Comparison of ENCODE assay signal across 15 cellular contexts in the genomic region with DNA sequence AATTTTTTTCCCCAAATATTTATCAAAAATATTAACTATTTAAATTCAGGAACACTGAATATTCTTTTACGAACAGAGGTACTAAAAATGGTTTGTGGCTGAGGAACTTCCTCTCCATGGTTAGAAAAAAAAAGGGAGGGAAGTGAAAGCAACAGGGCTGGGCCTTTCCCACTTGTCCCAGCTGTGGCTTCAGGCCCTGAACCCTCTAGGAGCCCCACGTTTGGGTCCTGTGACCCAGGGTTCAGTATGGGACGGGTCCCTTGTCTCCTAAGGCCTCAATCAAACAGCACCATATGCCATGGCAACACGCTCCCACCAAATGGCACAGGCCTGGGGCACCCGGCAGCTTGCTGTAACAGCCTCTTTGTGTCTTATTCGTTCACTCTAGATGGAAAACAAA. TPM values are rescaled to one million over a fixed set of nuclear protein-coding genes. Genes with fewer than 3 reads are reported as not detected.
DNase-seq lines count a peak whose midpoint lies in the region; ATAC-seq, FAIRE-seq and TF ChIP-seq lines count a peak whose summit lies in the region.
"Had no signal": no experiment of that assay in that cellular context is flagged by ENCODE, and none has a peak within 500 bp of the region (broad histone marks: within the 10 kb centered on the region; RNA-seq: fewer than 3 reads in every experiment).

No MANE protein-coding gene starts in this region.

- intact Hi-C loops in heart left ventricle (cut with DNase I), result loop anchor here in 9 of 10 donors (1.0 to 5.0 kb wide), 8 partner anchors 65 to 121 kb away; partner anchors contain the start of gene DUSP7 (in 1 of the 9)

- peak; percentile 62 for FAIRE-seq in GM18507 (lab: Jason Lieb, UNC)
- FAIRE-seq: endometrium had no signal

- WGBS in heart left ventricle, 4 donors, result 63 to 74% (median 68%) methylated on average over 6 of the region's 6 CpGs

- no peaks in the 10 kb centered on the region for H3K9me3 ChIP-seq in heart left ventricle

- DNase-seq in GM18507 (ENCODE audit: extremely low spot score, insufficient read length, low read depth) (no peak), RPMI7951 (ENCODE audit: low read depth) (peak; percentile 28), heart left ventricle (peak in 3 of 5 donors; percentile 27 to 65 (median 36)), hippocampal formation (lab: John Stamatoyannopoulos, UW) (no peak)
- DNase-seq in effector CD4-positive, alpha-beta T cell, result no peak
- DNase-seq: activated CD4-positive, alpha-beta T cell treated with anti-CD3 and anti-CD28 coated beads, Interleukin-2, amount 50 U/mL, for 4 hours; amniotic stem cell; IMR-90; NCI-H2107; RPMI8226 had no signal

- H3K27me3 ChIP-seq in heart left ventricle, result no peaks in the 10 kb centered on the region
- H3K27me3 ChIP-seq: neural progenitor cell had no signal

- peaks cover 6 to 47% (median 29%) of the 10 kb centered on the region in 12 donors for H3K4me1 ChIP-seq in heart left ventricle
- H3K4me1 ChIP-seq: neural progenitor cell had no signal

- H3K4me3 ChIP-seq in heart left ventricle (no peak overlapping the region), skin epidermis (no peak overlapping the region)
- H3K4me3 ChIP-seq: neural progenitor cell had no signal

- TF ChIP-seq CTCF in heart left ventricle (IDR thresholded peaks at IDR 0.05), result no peak

- no peak for TF ChIP-seq POLR2A in heart left ventricle (IDR thresholded peaks at IDR 0.05)

- H3K36me3 ChIP-seq in heart left ventricle, result peaks cover 0 to 5% (median 0%) of the 10 kb centered on the region in 9 donors
- H3K36me3 ChIP-seq: neural progenitor cell had no signal

- H3K27ac ChIP-seq in heart left ventricle, result peak overlapping the region; percentile 45 to 89 (median 80)
- H3K27ac ChIP-seq in skin epidermis, result peak overlapping the region in 20 of 21 experiments; percentile 5 to 86 (median 70)
- H3K27ac ChIP-seq: neural progenitor cell had no signal

- ATAC-seq in heart left ventricle (peak in 3 of 4 donors; percentile 8 to 44 (median 22)), HG02798 (IDR thresholded peaks at IDR 0.05; ENCODE audit: poor library complexity, unreplicated experiment) (no peak)
- ATAC-seq in activated CD4-positive, CD25-positive, alpha-beta regulatory T cell treated with anti-CD3 and anti-CD28 coated beads, Interleukin-2, amount 50 U/mL, for 24 hours, result no peak

RNA-seq across cellular contexts. Expression of gene POC1A, which starts 32.4 kb away (rescaled TPM):
- 20.4 and 21.4 TPM in 2 replicates for total RNA-seq in RPMI7951 (2014; rRNA removed; shearing (Covaris generic))
- total RNA-seq in heart left ventricle, result 1 to 10 TPM in 7 of 9 donors, under 1 TPM in 2; 0.66 to 5.2 (median 1.4) TPM
- 1 to 10 TPM in 1 of 2 donors, under 1 TPM in 1; 0.50 to 3.0 TPM for polyA plus RNA-seq in heart left ventricle

Comparison
In these comparisons a context has a peak if more than half of its experiments do, and no peak if none do; other contexts are left out.
1. DNase-seq: peak in RPMI7951 (single experiment) and heart left ventricle (3 of 5); none in GM18507 (single experiment), hippocampal formation (0 of 2) and effector CD4-positive, alpha-beta T cell (single experiment).
2. ATAC-seq: peak in heart left ventricle (3 of 4); none in activated CD4-positive, CD25-positive, alpha-beta regulatory T cell treated with anti-CD3 and anti-CD28 coated beads, Interleukin-2, amount 50 U/mL, for 24 hours (0 of 2) and HG02798 (single experiment).